ENCODE assay signal across 16 cellular contexts in the genomic region with DNA sequence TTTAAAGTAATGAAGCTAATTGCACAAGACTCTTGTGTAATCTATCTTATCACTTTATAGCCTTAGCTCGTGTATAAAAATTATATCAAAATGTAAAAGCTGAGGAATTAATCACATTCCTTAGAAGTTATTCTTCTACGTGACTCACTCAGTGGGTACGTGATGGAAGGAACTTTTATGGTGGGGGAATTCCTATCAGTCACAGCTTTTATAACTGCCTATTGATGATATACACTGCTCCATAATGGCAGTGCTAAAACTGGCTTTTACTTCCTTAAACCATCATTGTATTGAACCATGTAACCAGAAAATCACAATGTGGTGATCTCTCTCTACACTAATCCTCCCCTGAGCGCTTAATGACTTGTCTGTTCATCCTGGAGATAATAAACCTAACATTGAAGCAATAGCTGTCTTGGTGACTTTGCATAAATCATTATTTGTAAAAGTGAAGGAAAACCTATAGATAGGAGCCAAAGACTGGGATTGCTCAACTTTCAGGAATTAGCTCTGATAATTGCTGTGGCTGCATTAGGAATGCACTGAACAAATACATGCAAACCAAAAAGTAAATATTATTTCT.
DNase-seq lines count a peak whose midpoint lies in the region; ATAC-seq and TF ChIP-seq lines count a peak whose summit lies in the region.
"Had no signal": no experiment of that assay in that cellular context is flagged by ENCODE, and none has a peak within 500 bp of the region (broad histone marks: within the 10 kb centered on the region; RNA-seq: fewer than 3 reads in every experiment).

No MANE protein-coding gene starts in this region.

- no peaks in the 10 kb centered on the region for H3K9me3 ChIP-seq in HAP-1
- H3K9me3 ChIP-seq: testis had no signal

- peak overlapping the region; percentile 96 for H3K27ac ChIP-seq in ACC112 (ENCODE audit: low read depth, low read length)
- H3K27ac ChIP-seq: testis had no signal

- DNase-seq in HS-5 (ENCODE audit: low read depth) (peak; percentile 70), astrocyte of the cerebellum (ENCODE audit: low read depth) (peak; percentile 15), kidney tubule cell (ENCODE audit: low spot score) (peak; percentile 93), NCI-H526 (lab: John Stamatoyannopoulos, UW) (no peak), HAP-1 (ENCODE audit: low spot score in 2 of 2) (no peak)
- DNase-seq in activated naive CD4-positive, alpha-beta T cell treated with anti-CD3 and anti-CD28 coated beads, Interleukin-2, amount 50 U/mL, for 16 hours = no peak
- DNase-seq: activated B cell treated with CpG ODN at 0.5 μM for 24 hours; activated naive CD8-positive, alpha-beta T cell treated with anti-CD3 and anti-CD28 coated beads for 36 hours; DMS 273 treated with DMSO at 0.1 percent for 48 hours; KG1; mesenchymal stem cell; NCI-H69; nucleus accumbens; testis had no signal

- H3K79me2 ChIP-seq in ACC112 (ENCODE audit: control insufficient read depth, insufficient read depth, low read length, unreplicated experiment) = no peaks in the 10 kb centered on the region

- in situ Hi-C loops in astrocyte of the cerebellum (cut with HindIII; ENCODE audit: low sequenced_read_pairs) (no loop called here), HAP-1 (cut with MboI; ENCODE audit: low sequenced_read_pairs) (no loop called here)

- H3K36me3 ChIP-seq in ACC112 (ENCODE audit: insufficient read depth, low read length) (no peaks in the 10 kb centered on the region), HAP-1 (replicated peaks) (no peaks in the 10 kb centered on the region)

- TF ChIP-seq CTCF in astrocyte of the cerebellum (IDR thresholded peaks at IDR 0.05; ENCODE audit: low read depth, low read length, missing control alignments) = no peak

- peak overlapping the region; percentile 4 for H2AFZ ChIP-seq in ACC112 (ENCODE audit: low read length, unreplicated experiment)

- H3K4me3 ChIP-seq in ACC112 (ENCODE audit: low read depth, low read length) (peak overlapping the region; percentile 40; the same call in 1 of the 2 replicates), astrocyte of the cerebellum (ENCODE audit: low read depth, low read length) (no peak overlapping the region), HAP-1 (no peak overlapping the region)
- H3K4me3 ChIP-seq: testis had no signal

- H3K4me1 ChIP-seq in ACC112 (ENCODE audit: control insufficient read depth, insufficient read depth, low read length, unreplicated experiment) (peaks cover 37% of the 10 kb centered on the region), HAP-1 (no peaks in the 10 kb centered on the region)
- H3K4me1 ChIP-seq: testis had no signal

- H3K27me3 ChIP-seq in ACC112 (ENCODE audit: insufficient read depth, low read length) (no peaks in the 10 kb centered on the region), HAP-1 (ENCODE audit: low read depth) (no peaks in the 10 kb centered on the region)
- H3K27me3 ChIP-seq: testis had no signal

- ATAC-seq in HG02571 (IDR thresholded peaks at IDR 0.05; ENCODE audit: unreplicated experiment) = no peak

Comparison
In these comparisons a context has a peak if more than half of its experiments do, and no peak if none do; other contexts are left out.
1. DNase-seq: peak in HS-5 (single experiment), astrocyte of the cerebellum (single experiment) and kidney tubule cell (single experiment); none in NCI-H526 (0 of 2), activated naive CD4-positive, alpha-beta T cell treated with anti-CD3 and anti-CD28 coated beads, Interleukin-2, amount 50 U/mL, for 16 hours (single experiment) and HAP-1 (0 of 2).